ENCODE assay signal across 24 cellular contexts in the genomic region with DNA sequence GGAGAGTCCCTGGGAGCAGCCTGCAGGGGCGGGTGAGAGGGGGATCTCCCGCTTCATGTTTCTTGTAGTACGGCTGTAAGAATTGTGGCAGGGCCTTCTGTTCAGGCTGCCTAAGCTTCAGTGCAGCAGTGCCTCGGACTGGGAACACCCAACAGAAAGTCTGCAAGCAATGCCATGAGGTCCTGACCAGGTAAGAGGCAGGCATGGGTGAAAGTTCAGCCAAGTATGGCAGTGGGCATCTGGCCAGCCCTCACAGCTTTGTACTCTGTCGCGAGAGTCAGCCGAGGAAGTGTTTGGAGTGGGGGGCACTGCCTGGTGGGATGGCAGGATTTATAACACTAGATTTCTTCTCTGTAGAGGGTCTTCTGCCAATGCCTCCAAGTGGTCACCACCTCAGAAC. TPM values are rescaled to one million over a fixed set of nuclear protein-coding genes. Genes with fewer than 3 reads are reported as not detected.
DNase-seq lines count a peak whose midpoint lies in the region; ATAC-seq and TF ChIP-seq lines count a peak whose summit lies in the region.
"Had no signal": no experiment of that assay in that cellular context is flagged by ENCODE, and none has a peak within 500 bp of the region (broad histone marks: within the 10 kb centered on the region; RNA-seq: fewer than 3 reads in every experiment).

No MANE protein-coding gene starts in this region.

- H2AFZ ChIP-seq in SU-DHL-6 (ENCODE audit: low read depth, low read length, severe bottlenecking), result no peak overlapping the region

- peaks cover 0 to 15% (median 5%) of the 10 kb centered on the region in 4 donors for H3K4me1 ChIP-seq in right lobe of liver

- no peak for TF ChIP-seq POLR2A in right lobe of liver (IDR thresholded peaks at IDR 0.05)

- intact Hi-C loops in activated naive CD4-positive, alpha-beta T cell treated with anti-CD3 and anti-CD28 coated beads for 36 hours (cut with micrococcal nuclease), result loop anchor here (5.0 kb wide), 2 partner anchors 423 to 427 kb away; partner anchors contain the start of genes CHP1, EXD1 and KNSTRN
- intact Hi-C loops in right lobe of liver (cut with DNase I), result no loop called here
- intact Hi-C loops in posterior vena cava (cut with DNase I), result no loop called here

- H3F3A ChIP-seq in SU-DHL-6 (ENCODE audit: insufficient read depth), result no peaks in the 10 kb centered on the region

- peaks cover 19% of the 10 kb centered on the region for H3K4me1 Mint-ChIP-seq in activated naive CD4-positive, alpha-beta T cell treated with anti-CD3 and anti-CD28 coated beads for 36 hours (ENCODE audit: low read depth)
- H3K4me1 Mint-ChIP-seq in activated naive CD4-positive, alpha-beta T cell treated with anti-CD3 and anti-CD28 coated beads, Interleukin-2, amount 10 ng/mL, durations not matched to agents 7 days and 5 days, result peaks cover 27% of the 10 kb centered on the region
- peaks cover 19% of the 10 kb centered on the region for H3K4me1 Mint-ChIP-seq in activated naive CD8-positive, alpha-beta T cell treated with anti-CD3 and anti-CD28 coated beads, Interleukin-2, amount 50 U/mL, for 24 hours

- H3K27me3 Mint-ChIP-seq in activated naive CD4-positive, alpha-beta T cell treated with anti-CD3 and anti-CD28 coated beads for 36 hours (ENCODE audit: low read depth), result no peaks in the 10 kb centered on the region
- no peaks in the 10 kb centered on the region for H3K27me3 Mint-ChIP-seq in activated naive CD4-positive, alpha-beta T cell treated with anti-CD3 and anti-CD28 coated beads, Interleukin-2, amount 10 ng/mL, durations not matched to agents 7 days and 5 days
- no peaks in the 10 kb centered on the region for H3K27me3 Mint-ChIP-seq in activated naive CD8-positive, alpha-beta T cell treated with anti-CD3 and anti-CD28 coated beads, Interleukin-2, amount 50 U/mL, for 24 hours
- H3K27me3 Mint-ChIP-seq: activated CD4-positive, alpha-beta T cell treated with anti-CD3 and anti-CD28 coated beads, Interleukin-2, amount 10 ng/mL, durations not matched to agents 7 days and 5 days; activated naive CD8-positive, alpha-beta T cell; CD4-positive, alpha-beta memory T cell had no signal

- no peak for TF ChIP-seq CTCF in SU-DHL-6 (IDR thresholded peaks at IDR 0.05; ENCODE audit: insufficient read depth, low read length, poor library complexity, severe bottlenecking)
- TF ChIP-seq CTCF in right lobe of liver (IDR thresholded peaks at IDR 0.05), result no peak

- H3K27ac Mint-ChIP-seq in activated naive CD4-positive, alpha-beta T cell treated with anti-CD3 and anti-CD28 coated beads for 36 hours, result no peak overlapping the region
- no peak overlapping the region for H3K27ac Mint-ChIP-seq in activated naive CD4-positive, alpha-beta T cell treated with anti-CD3 and anti-CD28 coated beads, Interleukin-2, amount 10 ng/mL, durations not matched to agents 7 days and 5 days
- H3K27ac Mint-ChIP-seq in activated naive CD8-positive, alpha-beta T cell treated with anti-CD3 and anti-CD28 coated beads, Interleukin-2, amount 50 U/mL, for 24 hours, result no peak overlapping the region
- H3K27ac Mint-ChIP-seq: activated naive CD8-positive, alpha-beta T cell; mesothelial cell of epicardium had no signal

- no peak for ATAC-seq in right lobe of liver
- ATAC-seq in activated naive CD8-positive, alpha-beta T cell treated with anti-CD3 and anti-CD28 coated beads, Interleukin-2, amount 50 U/mL, for 24 hours, result no peak
- ATAC-seq in HG03135 (IDR thresholded peaks at IDR 0.05; ENCODE audit: unreplicated experiment), result no peak

- H3K36me3 Mint-ChIP-seq in activated naive CD4-positive, alpha-beta T cell treated with anti-CD3 and anti-CD28 coated beads for 36 hours (ENCODE audit: low read depth), result peaks cover 9% of the 10 kb centered on the region
- peaks cover 13% of the 10 kb centered on the region for H3K36me3 Mint-ChIP-seq in activated naive CD4-positive, alpha-beta T cell treated with anti-CD3 and anti-CD28 coated beads, Interleukin-2, amount 10 ng/mL, durations not matched to agents 7 days and 5 days
- H3K36me3 Mint-ChIP-seq in activated naive CD8-positive, alpha-beta T cell treated with anti-CD3 and anti-CD28 coated beads, Interleukin-2, amount 50 U/mL, for 24 hours (ENCODE audit: low read depth), result peaks cover 7% of the 10 kb centered on the region

- H4K20me1 ChIP-seq in SU-DHL-6 (ENCODE audit: low read depth, low read length), result no peaks in the 10 kb centered on the region

- no peaks in the 10 kb centered on the region for H3K9me2 ChIP-seq in SU-DHL-6 (replicated peaks; ENCODE audit: insufficient read depth, low read length)

- H3K9me3 ChIP-seq in SU-DHL-6 (ENCODE audit: insufficient read depth, low read length) (no peaks in the 10 kb centered on the region), right lobe of liver (no peaks in the 10 kb centered on the region)
- H3K9me3 ChIP-seq: thyroid gland had no signal

- H3K27ac ChIP-seq in SU-DHL-6 (ENCODE audit: low read depth, low read length) (no peak overlapping the region), right lobe of liver (no peak overlapping the region)
- H3K27ac ChIP-seq: SK-N-MC, thyroid gland had no signal

- peak overlapping the region; percentile 80 for H3K4me2 ChIP-seq in SU-DHL-6 (ENCODE audit: low read depth, low read length, poor library complexity, severe bottlenecking)

- peak; percentile 10 for DNase-seq in activated naive CD4-positive, alpha-beta T cell treated with anti-CD3 and anti-CD28 coated beads for 36 hours
- no peak for DNase-seq in activated naive CD4-positive, alpha-beta T cell treated with anti-CD3 and anti-CD28 coated beads, Interleukin-2, amount 10 ng/mL, durations not matched to agents 7 days and 5 days
- DNase-seq in right lobe of liver (peak in 2 of 3 donors; percentile 32 to 60), posterior vena cava (ENCODE audit: low spot score) (no peak), amniotic stem cell (lab: John Stamatoyannopoulos, UW) (no peak)
- DNase-seq in activated naive CD8-positive, alpha-beta T cell treated with anti-CD3 and anti-CD28 coated beads, Interleukin-2, amount 50 U/mL, for 24 hours, result no peak
- DNase-seq: ACHN; activated CD4-positive, alpha-beta T cell treated with anti-CD3 and anti-CD28 coated beads, Interleukin-2, amount 10 ng/mL, durations not matched to agents 7 days and 5 days; CD4-positive, alpha-beta memory T cell; cortex of kidney; foreskin fibroblast; KG1; NCI-H1105; NCI-H526; stimulated activated CD4-positive, alpha-beta T cell treated with anti-CD3 and anti-CD28 coated beads, Interleukin-15, amount 100 ng/mL, for 24 hours; stimulated activated naive CD4-positive, alpha-beta T cell had no signal

- H3K9ac ChIP-seq in SU-DHL-6 (ENCODE audit: low read length), result 0 out of 2 replicates have a peak overlapping the region, but pooled peaks have one; percentile 98

- 46% methylated on average over 6 of the region's 7 CpGs for WGBS in right lobe of liver (ENCODE audit: insufficient coverage, low coverage, low lambda C conversion rate, missing lambda C conversion rate)

- H3K79me2 ChIP-seq in SU-DHL-6 (ENCODE audit: insufficient read depth, low read length), result peaks cover 24% of the 10 kb centered on the region

- CTCF ChIA-PET in activated naive CD4-positive, alpha-beta T cell treated with anti-CD3 and anti-CD28 coated beads for 36 hours (lab: Charles Lee), result interaction anchor here (0.5 kb wide), 1 partner anchor 52 kb away, joined by 3 read pairs; no protein-coding TSS in a partner anchor
- CTCF ChIA-PET in activated naive CD4-positive, alpha-beta T cell treated with anti-CD3 and anti-CD28 coated beads, Interleukin-2, amount 10 ng/mL, durations not matched to agents 7 days and 5 days (lab: Charles Lee), result interaction anchor here (1.1 to 1.2 kb wide), 2 partner anchors 83 to 85 kb away, joined by 3 read pairs; no protein-coding TSS in a partner anchor

- no peaks in the 10 kb centered on the region for H3K36me3 ChIP-seq in SU-DHL-6 (ENCODE audit: low read length)
- peaks cover 0 to 19% (median 1%) of the 10 kb centered on the region in 4 donors for H3K36me3 ChIP-seq in right lobe of liver

- no peaks in the 10 kb centered on the region for H3K27me3 ChIP-seq in SU-DHL-6 (ENCODE audit: low read length)
- H3K27me3 ChIP-seq in right lobe of liver, result no peaks in the 10 kb centered on the region
- H3K27me3 ChIP-seq: thyroid gland had no signal

- H3K4me3 ChIP-seq in SU-DHL-6 (ENCODE audit: insufficient read depth, low read length, poor library complexity, severe bottlenecking), result no peak overlapping the region
- H3K4me3 ChIP-seq in right lobe of liver, result no peak overlapping the region
- H3K4me3 ChIP-seq: SK-N-MC, thyroid gland had no signal

- no peaks in the 10 kb centered on the region for H3K9me3 Mint-ChIP-seq in activated naive CD4-positive, alpha-beta T cell treated with anti-CD3 and anti-CD28 coated beads for 36 hours
- H3K9me3 Mint-ChIP-seq in activated naive CD4-positive, alpha-beta T cell treated with anti-CD3 and anti-CD28 coated beads, Interleukin-2, amount 10 ng/mL, durations not matched to agents 7 days and 5 days, result no peaks in the 10 kb centered on the region
- H3K9me3 Mint-ChIP-seq in activated naive CD8-positive, alpha-beta T cell treated with anti-CD3 and anti-CD28 coated beads, Interleukin-2, amount 50 U/mL, for 24 hours, result no peaks in the 10 kb centered on the region
- H3K9me3 Mint-ChIP-seq: activated CD4-positive, alpha-beta T cell treated with anti-CD3 and anti-CD28 coated beads, Interleukin-2, amount 10 ng/mL, durations not matched to agents 7 days and 5 days; CD4-positive, alpha-beta memory T cell; mesothelial cell of epicardium had no signal

- H3K4me3 Mint-ChIP-seq in activated naive CD4-positive, alpha-beta T cell treated with anti-CD3 and anti-CD28 coated beads for 36 hours, result no peak overlapping the region
- no peak overlapping the region for H3K4me3 Mint-ChIP-seq in activated naive CD4-positive, alpha-beta T cell treated with anti-CD3 and anti-CD28 coated beads, Interleukin-2, amount 10 ng/mL, durations not matched to agents 7 days and 5 days
- H3K4me3 Mint-ChIP-seq in activated naive CD8-positive, alpha-beta T cell treated with anti-CD3 and anti-CD28 coated beads, Interleukin-2, amount 50 U/mL, for 24 hours, result no peak overlapping the region

RNA-seq across cellular contexts. Expression of gene DNAJC17, which starts 1.8 kb away (rescaled TPM):
- total RNA-seq in activated naive CD4-positive, alpha-beta T cell treated with anti-CD3 and anti-CD28 coated beads for 36 hours, result 10 to 100 TPM; 25.9 to 28.1 TPM
- total RNA-seq in right lobe of liver, result 10 to 100 TPM in 5 of 6 experiments, 1 to 10 TPM in 1; 7.8 to 23.7 (median 17.7) TPM
- 10 to 100 TPM; 18.3 to 22.9 TPM for total RNA-seq in posterior vena cava

RNA-seq across cellular contexts. Expression of gene ZFYVE19, which starts 2.2 kb away (rescaled TPM):
- total RNA-seq in activated naive CD4-positive, alpha-beta T cell treated with anti-CD3 and anti-CD28 coated beads for 36 hours, result 10 to 100 TPM; 15.4 to 17.0 TPM
- total RNA-seq in right lobe of liver (10 to 100 TPM; 11.5 to 49.3 (median 19.5) TPM), posterior vena cava (1 to 10 TPM; 8.3 to 8.6 TPM)

RNA-seq across cellular contexts. Expression of gene PPP1R14D, which starts 19.5 kb away (rescaled TPM):
- total RNA-seq in activated naive CD4-positive, alpha-beta T cell treated with anti-CD3 and anti-CD28 coated beads for 36 hours, result not detected
- total RNA-seq in right lobe of liver (not detected), posterior vena cava (not detected)
- total RNA-seq: activated CD4-positive, alpha-beta T cell treated with anti-CD3 and anti-CD28 coated beads, Interleukin-2, amount 10 ng/mL, durations not matched to agents 7 days and 5 days; CD4-positive, alpha-beta memory T cell; Daoy; endothelial cell of umbilical vein; thyroid gland had no signal

RNA-seq across cellular contexts. Expression of gene SPINT1, which starts 34.8 kb away (rescaled TPM):
- 1 to 10 TPM; 4.5 to 4.7 TPM for total RNA-seq in activated naive CD4-positive, alpha-beta T cell treated with anti-CD3 and anti-CD28 coated beads for 36 hours
- total RNA-seq in right lobe of liver (1 to 10 TPM; 1.1 to 7.9 (median 3.0) TPM), posterior vena cava (1 to 10 TPM; 1.7 to 3.2 TPM)

RNA-seq across cellular contexts. Expression of gene C15orf62, which starts 39.3 kb away (rescaled TPM):
- total RNA-seq in activated naive CD4-positive, alpha-beta T cell treated with anti-CD3 and anti-CD28 coated beads for 36 hours, result under 1 TPM; 0.10 to 0.33 TPM
- total RNA-seq in right lobe of liver (1 to 10 TPM in 2 of 6 experiments, under 1 TPM in 4; 0.51 to 1.6 (median 0.83) TPM), posterior vena cava (under 1 TPM; 0.10 to 0.28 TPM)

Comparison
In these comparisons a context has a peak if more than half of its experiments do, and no peak if none do; other contexts are left out.
1. DNase-seq: peak in activated naive CD4-positive, alpha-beta T cell treated with anti-CD3 and anti-CD28 coated beads for 36 hours (single experiment) and right lobe of liver (2 of 3); none in activated naive CD4-positive, alpha-beta T cell treated with anti-CD3 and anti-CD28 coated beads, Interleukin-2, amount 10 ng/mL, durations not matched to agents 7 days and 5 days (single experiment), activated naive CD8-positive, alpha-beta T cell treated with anti-CD3 and anti-CD28 coated beads, Interleukin-2, amount 50 U/mL, for 24 hours (single experiment), posterior vena cava (single experiment) and amniotic stem cell (single experiment).